1 cellular context compared by ENCODE assay signal in genomic region chr20:23166563-23166962, GRCh38.
TF ChIP-seq lines count a peak whose summit lies in the region.

No MANE protein-coding gene starts in this region.

TF ChIP-seq in H1, 55 proteins besides CTCF, POLR2A, EP300 and RAD21 (continued from another document):
- TF ChIP-seq CHD7 (IDR thresholded peaks at IDR 0.05; ENCODE audit: insufficient replicate concordance, low read length): no peak
- no peak for TF ChIP-seq RNF2 (IDR thresholded peaks at IDR 0.05; ENCODE audit: borderline replicate concordance, low read depth, low read length, missing control alignments, poor library complexity, severe bottlenecking)
- no peak for TF ChIP-seq RBBP5 (IDR thresholded peaks at IDR 0.05; ENCODE audit: borderline replicate concordance, low read depth, low read length)
- no peak for TF ChIP-seq TBP (IDR thresholded peaks at IDR 0.05; ENCODE audit: low read depth, low read length)
- no peak for TF ChIP-seq ATF3 (IDR thresholded peaks at IDR 0.05; ENCODE audit: insufficient read depth, low read depth, low read length)
- TF ChIP-seq CBX8 (IDR thresholded peaks at IDR 0.05; ENCODE audit: borderline replicate concordance, low read depth, low read length): no peak
- no peak for TF ChIP-seq MAFK (IDR thresholded peaks at IDR 0.05; ENCODE audit: low read depth, low read length)
- TF ChIP-seq EZH2 (IDR thresholded peaks at IDR 0.05; ENCODE audit: low read depth, low read length, severe bottlenecking): no peak
- no peak for TF ChIP-seq CREB1 (IDR thresholded peaks at IDR 0.05)
- TF ChIP-seq ASH2L (IDR thresholded peaks at IDR 0.05; ENCODE audit: low read length): no peak
- TF ChIP-seq EGR1 (IDR thresholded peaks at IDR 0.05; ENCODE audit: borderline replicate concordance, low read depth, low read length): no peak
- no peak for TF ChIP-seq CEBPB (IDR thresholded peaks at IDR 0.05; ENCODE audit: low read depth, low read length)
- no peak for TF ChIP-seq NANOG (IDR thresholded peaks at IDR 0.05; ENCODE audit: insufficient read depth, low read depth, low read length, poor library complexity, severe bottlenecking)
- no peak for TF ChIP-seq SIRT6 (IDR thresholded peaks at IDR 0.05; ENCODE audit: low read length)
- no peak for TF ChIP-seq ATF2 (IDR thresholded peaks at IDR 0.05; ENCODE audit: low read length)
- TF ChIP-seq NRF1 (IDR thresholded peaks at IDR 0.05; ENCODE audit: low read depth, low read length): no peak
- TF ChIP-seq RXRA (IDR thresholded peaks at IDR 0.05; ENCODE audit: insufficient read depth, low read depth, low read length): no peak
- TF ChIP-seq SIN3A (conservative IDR thresholded peaks at IDR 0.05 in 1 of 2, IDR thresholded peaks at IDR 0.05 in 1 of 2; ENCODE audit: low read depth in 1 of 2, low read length in 2 of 2): no peak
